21 cellular contexts compared by ENCODE assay signal in the genomic region with DNA sequence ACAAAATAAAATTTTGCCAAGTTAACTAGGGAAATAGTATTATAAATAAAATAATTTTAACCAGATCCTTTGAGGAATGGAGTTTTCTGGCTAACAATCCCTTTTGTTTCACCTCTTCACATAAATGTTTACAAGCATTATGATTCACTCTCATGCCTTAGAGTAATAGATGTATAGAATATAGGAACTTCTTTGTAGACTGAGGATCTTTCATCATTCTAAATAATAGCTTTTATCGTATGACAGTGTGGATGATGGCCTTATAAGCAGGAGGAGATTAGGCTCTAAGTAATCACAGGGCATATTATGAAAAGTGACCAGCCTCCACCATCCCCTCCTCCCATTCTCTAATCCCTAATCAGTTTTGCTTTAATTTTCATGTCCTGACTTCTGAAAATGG. TPM values are rescaled to one million over a fixed set of nuclear protein-coding genes. Genes with fewer than 3 reads are reported as not detected.
A peak's percentile ranks its signal among the peaks of the same experiment; 100 is the strongest.
DNase-seq lines count a peak whose midpoint lies in the region; TF ChIP-seq lines count a peak whose summit lies in the region.
"Had no signal": no experiment of that assay in that cellular context is flagged by ENCODE, and none has a peak within 500 bp of the region (broad histone marks: within the 10 kb centered on the region; RNA-seq: fewer than 3 reads in every experiment).

No MANE protein-coding gene starts in this region.

- H3K27ac ChIP-seq in vagina = no peak overlapping the region
- H3K27ac ChIP-seq: 22Rv1; A549; BLaER1 treated with 17β-estradiol and CSF1 and Interleukin-3, amounts not matched to agents 10 nM and 100 nM; C4-2B had no signal

- peaks cover 12% of the 10 kb centered on the region for H3K4me1 ChIP-seq in vagina
- H3K4me1 ChIP-seq: A549; BLaER1 treated with 17β-estradiol and CSF1 and Interleukin-3, amounts not matched to agents 10 nM and 100 nM had no signal

- H3K27me3 ChIP-seq in vagina = no peaks in the 10 kb centered on the region
- H3K27me3 ChIP-seq: BLaER1 treated with 17β-estradiol and CSF1 and Interleukin-3, amounts not matched to agents 10 nM and 100 nM had no signal

- intact Hi-C loops in vagina (cut with DNase I) = no loop called here

- no peak for TF ChIP-seq POLR2A in vagina (IDR thresholded peaks at IDR 0.05)

- TF ChIP-seq CTCF in vagina (IDR thresholded peaks at IDR 0.05) = no peak

- DNase-seq in NCI-H82 (lab: John Stamatoyannopoulos, UW) = peak; percentile 59
- DNase-seq in NCI-H82 treated with DMSO at 0.1 percent for 48 hours (lab: John Stamatoyannopoulos, UW; ENCODE audit: unreplicated experiment) = no peak
- peak; percentile 72 for DNase-seq in SK-MEL-5 (ENCODE audit: low read depth, low spot score)
- DNase-seq in vagina (ENCODE audit: extremely low spot score in 2 of 2) = no peak
- no peak for DNase-seq in NCI-H2171 treated with DMSO at 0.1 percent for 48 hours (lab: John Stamatoyannopoulos, UW)
- DNase-seq: AML-193; CD4-positive, alpha-beta T cell; CD8-positive, alpha-beta T cell; COR-L47; DMS 273 treated with DMSO at 0.1 percent for 48 hours; DMS153; DMS53; DMS79; DND-41; EL; GDM1 had no signal

- H3K36me3 ChIP-seq in vagina = peaks cover 0 to 12% of the 10 kb centered on the region in 2 donors

- H3K4me3 ChIP-seq in vagina = no peak overlapping the region
- H3K4me3 ChIP-seq: A549; BLaER1 treated with 17β-estradiol and CSF1 and Interleukin-3, amounts not matched to agents 10 nM and 100 nM; GM12878 had no signal

- no peaks in the 10 kb centered on the region for H3K9me3 ChIP-seq in vagina
- H3K9me3 ChIP-seq: A549; BLaER1 treated with 17β-estradiol and CSF1 and Interleukin-3, amounts not matched to agents 10 nM and 100 nM had no signal

- in situ Hi-C loops in SK-MEL-5 (cut with HindIII; ENCODE audit: low pct_unique_long_range_greater_than_20kb, low sequenced_read_pairs) = no loop called here

RNA-seq across cellular contexts. Expression of gene ING3, which starts 13.5 kb away (rescaled TPM):
- 27.0 and 29.2 TPM in 2 replicates for total RNA-seq in SK-MEL-5 (2014; rRNA removed; shearing (Covaris generic))
- polyA plus RNA-seq in SK-MEL-5 (2015; cell fraction: cytosol; rRNA removed) = 8.5 and 16.8 TPM in 2 replicates
- polyA plus RNA-seq in SK-MEL-5 (2015; cell fraction: nucleus; rRNA removed) = 48.1 and 56.5 TPM in 2 replicates
- 14.0 TPM for total RNA-seq in vagina

RNA-seq across cellular contexts. Expression of gene CPED1, which starts 24.4 kb away (rescaled TPM):
- total RNA-seq in SK-MEL-5 (2014; rRNA removed; shearing (Covaris generic)) = 4.9 and 6.2 TPM in 2 replicates
- polyA plus RNA-seq in SK-MEL-5 (2015; cell fraction: cytosol; rRNA removed) = 2.2 and 3.0 TPM in 2 replicates
- polyA plus RNA-seq in SK-MEL-5 (2015; cell fraction: nucleus; rRNA removed) = 1.8 and 2.5 TPM in 2 replicates
- total RNA-seq in vagina = 27.3 TPM
- total RNA-seq: CD8-positive, alpha-beta T cell had no signal

Comparison
In these comparisons a context has a peak if more than half of its experiments do, and no peak if none do; other contexts are left out.
1. DNase-seq: peak in NCI-H82 (single experiment) and SK-MEL-5 (single experiment); none in NCI-H82 treated with DMSO at 0.1 percent for 48 hours (single experiment), vagina (0 of 2) and NCI-H2171 treated with DMSO at 0.1 percent for 48 hours (single experiment).